In genomic region chr12:51360315-51360714, GRCh38 we compare ENCODE assay signal across 26 cellular contexts.
DNase-seq lines count a peak whose midpoint lies in the region; ATAC-seq and TF ChIP-seq lines count a peak whose summit lies in the region.
"Had no signal": no experiment of that assay in that cellular context is flagged by ENCODE, and none has a peak within 500 bp of the region (broad histone marks: within the 10 kb centered on the region; RNA-seq: fewer than 3 reads in every experiment).

No MANE protein-coding gene starts in this region.

- no peak overlapping the region for H2AFZ ChIP-seq in DND-41 (ENCODE audit: low read depth, low read length)

- H3K4me3 Mint-ChIP-seq in stimulated activated effector memory CD8-positive, alpha-beta T cell treated with anti-CD3 and anti-CD28 coated beads, Interleukin-12 subunit alpha, Interleukin-12 subunit beta, amount 100 ng/mL, for 72 hours: no peak overlapping the region
- H3K4me3 Mint-ChIP-seq: CD8-positive, alpha-beta T cell had no signal

- no peaks in the 10 kb centered on the region for H4K20me1 ChIP-seq in DND-41 (ENCODE audit: insufficient read depth, low read length)

- H3K27ac Mint-ChIP-seq in stimulated activated effector memory CD8-positive, alpha-beta T cell treated with anti-CD3 and anti-CD28 coated beads, Interleukin-12 subunit alpha, Interleukin-12 subunit beta, amount 100 ng/mL, for 72 hours: peak overlapping the region; percentile 44
- H3K27ac Mint-ChIP-seq: CD8-positive, alpha-beta T cell had no signal

- H3K79me2 ChIP-seq in DND-41 (ENCODE audit: insufficient read depth, low read length): no peaks in the 10 kb centered on the region

- H3K4me2 ChIP-seq in DND-41 (ENCODE audit: insufficient read depth, low read length): no peak overlapping the region
- H3K4me2 ChIP-seq: A549, KMS-11 had no signal

- ATAC-seq in DND-41 (ENCODE audit: insufficient read depth, low read depth): no peak
- ATAC-seq in stimulated activated effector memory CD8-positive, alpha-beta T cell treated with anti-CD3 and anti-CD28 coated beads, Interleukin-12 subunit alpha, Interleukin-12 subunit beta, amount 100 ng/mL, for 72 hours: no peak
- no peak for ATAC-seq in GM21367 (IDR thresholded peaks at IDR 0.05; ENCODE audit: unreplicated experiment)
- ATAC-seq in GM18909 (IDR thresholded peaks at IDR 0.05; ENCODE audit: poor library complexity, unreplicated experiment): no peak
- ATAC-seq: A549; CD8-positive, alpha-beta T cell; HCT116; Panc1 had no signal

- no peaks in the 10 kb centered on the region for H3K27me3 ChIP-seq in DND-41 (ENCODE audit: insufficient read depth, low read length, poor library complexity)
- no peaks in the 10 kb centered on the region for H3K27me3 ChIP-seq in layer of hippocampus (ENCODE audit: control insufficient read depth, insufficient read depth, low read length)

- no peak overlapping the region for H3K9ac ChIP-seq in DND-41 (ENCODE audit: low read depth, low read length)
- H3K9ac ChIP-seq: BLaER1 treated with 17β-estradiol and CSF1 and Interleukin-3, amounts not matched to agents 10 nM and 100 nM; KMS-11 had no signal

- H3K27ac ChIP-seq in DND-41 (ENCODE audit: low read length) (peak overlapping the region; percentile 17; the same call in 1 of the 2 replicates), angular gyrus (ENCODE audit: low read depth, low read length) (peak overlapping the region; percentile 98), layer of hippocampus (ENCODE audit: low read depth, low read length) (peak overlapping the region; percentile 40)
- H3K27ac ChIP-seq: A549; BLaER1 treated with 17β-estradiol and CSF1 and Interleukin-3, amounts not matched to agents 10 nM and 100 nM; KMS-11; RWPE1 had no signal

- H3K4me1 Mint-ChIP-seq in stimulated activated effector memory CD8-positive, alpha-beta T cell treated with anti-CD3 and anti-CD28 coated beads, Interleukin-12 subunit alpha, Interleukin-12 subunit beta, amount 100 ng/mL, for 72 hours: no peaks in the 10 kb centered on the region

- H3K4me3 ChIP-seq in DND-41 (ENCODE audit: low read depth in 1 of 2, low read length in 2 of 2): no peak overlapping the region
- H3K4me3 ChIP-seq: A549; BLaER1 treated with 17β-estradiol and CSF1 and Interleukin-3, amounts not matched to agents 10 nM and 100 nM had no signal

- peaks cover 42% of the 10 kb centered on the region for H3K36me3 Mint-ChIP-seq in stimulated activated effector memory CD8-positive, alpha-beta T cell treated with anti-CD3 and anti-CD28 coated beads, Interleukin-12 subunit alpha, Interleukin-12 subunit beta, amount 100 ng/mL, for 72 hours

- DNase-seq in DND-41 (no peak), HK-2 (ENCODE audit: unreplicated experiment) (no peak), NCI-H2107 (lab: John Stamatoyannopoulos, UW) (no peak)
- DNase-seq in stimulated activated effector memory CD8-positive, alpha-beta T cell treated with anti-CD3 and anti-CD28 coated beads, Interleukin-12 subunit alpha, Interleukin-12 subunit beta, amount 100 ng/mL, for 72 hours (ENCODE audit: low spot score in 2 of 2): no peak
- DNase-seq: AML-193; CD8-positive, alpha-beta T cell; DMS 273 treated with DMSO at 0.1 percent for 48 hours; DMS79; GF-D8; IMR-90; NCI-H1048; NCI-H1417; NCI-H1694; NCI-H2029 treated with DMSO at 0.1 percent for 48 hours; NCI-H2227 treated with DMSO at 0.1 percent for 48 hours; SHP77 had no signal

- no peak for TF ChIP-seq CTCF in DND-41 (IDR thresholded peaks at IDR 0.05; ENCODE audit: borderline replicate concordance, extremely low read depth, low read length, poor library complexity, severe bottlenecking)

- H3K9me3 Mint-ChIP-seq in stimulated activated effector memory CD8-positive, alpha-beta T cell treated with anti-CD3 and anti-CD28 coated beads, Interleukin-12 subunit alpha, Interleukin-12 subunit beta, amount 100 ng/mL, for 72 hours: no peaks in the 10 kb centered on the region
- H3K9me3 Mint-ChIP-seq: CD8-positive, alpha-beta T cell had no signal

- H3K4me1 ChIP-seq in DND-41 (ENCODE audit: insufficient read depth, low read length): no peaks in the 10 kb centered on the region
- H3K4me1 ChIP-seq: A549 had no signal

- peaks cover 91% of the 10 kb centered on the region for H3K36me3 ChIP-seq in DND-41 (ENCODE audit: insufficient read depth, low read length)
- H3K36me3 ChIP-seq: BLaER1 treated with 17β-estradiol and CSF1 and Interleukin-3, amounts not matched to agents 10 nM and 100 nM had no signal

- no peaks in the 10 kb centered on the region for H3K9me3 ChIP-seq in DND-41 (ENCODE audit: insufficient read depth, low read length, severe bottlenecking)
- H3K9me3 ChIP-seq: A549; BLaER1 treated with 17β-estradiol and CSF1 and Interleukin-3, amounts not matched to agents 10 nM and 100 nM had no signal

Comparison
In these comparisons a context has a peak if more than half of its experiments do, and no peak if none do; other contexts are left out.
1. H3K27ac ChIP-seq: peak in every context shown above with its lines; median percentile 98 in angular gyrus; 40 in layer of hippocampus; 17 in DND-41.